Comparison of ENCODE assay signal across 24 cellular contexts in the genomic region with DNA sequence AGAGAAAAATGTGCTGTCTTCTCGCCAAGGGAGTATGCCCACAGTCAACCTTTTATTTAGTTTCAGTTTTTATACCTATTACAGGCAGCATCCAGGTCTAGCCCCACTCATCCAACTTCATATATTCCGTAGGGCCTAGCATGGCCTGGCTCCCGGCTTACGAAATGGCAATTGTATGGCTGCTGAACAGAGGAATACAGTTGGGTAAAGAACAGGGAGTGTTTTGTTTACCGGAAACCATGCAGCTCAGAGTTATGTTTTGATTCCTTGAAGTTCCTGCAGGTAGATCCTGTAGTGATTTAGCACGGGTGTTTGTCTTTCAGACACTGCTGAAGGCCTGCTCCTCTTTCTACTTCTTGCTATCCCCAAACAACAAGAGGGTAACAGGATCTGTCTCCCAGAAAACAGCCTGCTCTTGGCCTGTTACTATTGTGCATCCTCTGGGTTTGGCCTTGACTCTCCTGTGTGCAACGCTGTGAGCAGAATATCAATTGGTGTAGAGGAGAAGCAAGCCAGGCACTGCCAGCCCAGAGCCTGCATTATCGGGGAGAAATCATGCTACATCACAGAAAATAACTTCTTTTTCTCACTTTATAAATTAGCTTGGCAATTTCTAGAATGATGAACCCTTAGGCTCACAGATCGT. TPM values are rescaled to one million over a fixed set of nuclear protein-coding genes. Genes with fewer than 3 reads are reported as not detected.
DNase-seq lines count a peak whose midpoint lies in the region; ATAC-seq and TF ChIP-seq lines count a peak whose summit lies in the region.
"Had no signal": no experiment of that assay in that cellular context is flagged by ENCODE, and none has a peak within 500 bp of the region (broad histone marks: within the 10 kb centered on the region; RNA-seq: fewer than 3 reads in every experiment).

No MANE protein-coding gene starts in this region.

- H3K4me3 ChIP-seq in colonic mucosa, result no peak overlapping the region
- H3K4me3 ChIP-seq in CD8-positive, alpha-beta T cell (ENCODE audit: low read depth, low read length), result no peak overlapping the region
- H3K4me3 ChIP-seq: PC-9 had no signal

- H3K4me1 ChIP-seq in colonic mucosa, result no peaks in the 10 kb centered on the region
- no peaks in the 10 kb centered on the region for H3K4me1 ChIP-seq in CD8-positive, alpha-beta T cell (ENCODE audit: insufficient read depth, low read length)

- no peak overlapping the region for H3K9ac ChIP-seq in colonic mucosa (ENCODE audit: low read depth in 2 of 2, low read length in 2 of 2)

- no peak overlapping the region for H3K4me3 Mint-ChIP-seq in CD8-positive, alpha-beta T cell
- H3K4me3 Mint-ChIP-seq: CD14-positive monocyte, H9 had no signal

- H3K27ac Mint-ChIP-seq in CD8-positive, alpha-beta T cell, result no peak overlapping the region
- H3K27ac Mint-ChIP-seq: CD14-positive monocyte, H9 had no signal

- no peak for ATAC-seq in CD8-positive, alpha-beta T cell
- ATAC-seq in HG02973 (IDR thresholded peaks at IDR 0.05; ENCODE audit: unreplicated experiment), result no peak

- no peaks in the 10 kb centered on the region for H3K36me3 ChIP-seq in colonic mucosa
- peaks cover 3% of the 10 kb centered on the region for H3K36me3 ChIP-seq in CD8-positive, alpha-beta T cell (ENCODE audit: insufficient read depth, low read length)

- POLR2A ChIA-PET in CD8-positive, alpha-beta T cell (lab: Charles Lee), result no interaction called here

- intact Hi-C loops in colonic mucosa (cut with DNase I), result no loop called here
- intact Hi-C loops in CD8-positive, alpha-beta T cell (cut with DNase I, micrococcal nuclease), result no loop called here

- no peaks in the 10 kb centered on the region for H3K27me3 ChIP-seq in colonic mucosa
- H3K27me3 ChIP-seq in CD8-positive, alpha-beta T cell (ENCODE audit: insufficient read depth, low read length), result no peaks in the 10 kb centered on the region

- H3K4me1 Mint-ChIP-seq in CD8-positive, alpha-beta T cell (ENCODE audit: low read depth), result no peaks in the 10 kb centered on the region
- H3K4me1 Mint-ChIP-seq: CD14-positive monocyte had no signal

- TF ChIP-seq CTCF in colonic mucosa (IDR thresholded peaks at IDR 0.05), result no peak
- no peak for TF ChIP-seq CTCF in CD8-positive, alpha-beta T cell (IDR thresholded peaks at IDR 0.05)

- DNase-seq in Ammon's horn (ENCODE audit: low spot score) (peak; percentile 74), colonic mucosa (peak; percentile 26), midbrain (lab: John Stamatoyannopoulos, UW) (peak; percentile 41), putamen (ENCODE audit: low spot score) (peak; percentile 15)
- no peak for DNase-seq in activated CD4-positive, alpha-beta T cell treated with anti-CD3 and anti-CD28 coated beads, Interleukin-2, amount 50 U/mL, for 48 hours
- no peak for DNase-seq in CD8-positive, alpha-beta T cell
- DNase-seq in activated CD8-positive, alpha-beta memory T cell treated with anti-CD3 and anti-CD28 coated beads for 24 hours, result no peak
- DNase-seq: AML-193, COR-L47, DMS 273 treated with DMSO at 0.1 percent for 48 hours, DND-41, GDM1, H9, IMR-90, NCI-H1417 treated with DMSO at 0.1 percent for 48 hours, NCI-H187 treated with DMSO at 0.1 percent for 48 hours, NCI-H345, NCI-H524 treated with DMSO at 0.1 percent for 48 hours, PC-9 had no signal

- H3K36me3 Mint-ChIP-seq in CD8-positive, alpha-beta T cell, result no peaks in the 10 kb centered on the region
- H3K36me3 Mint-ChIP-seq: CD14-positive monocyte had no signal

- H3K9me3 Mint-ChIP-seq in CD8-positive, alpha-beta T cell, result no peaks in the 10 kb centered on the region
- H3K9me3 Mint-ChIP-seq: H9 had no signal

- peaks cover 9% of the 10 kb centered on the region for H3K27me3 Mint-ChIP-seq in CD8-positive, alpha-beta T cell (ENCODE audit: low read depth)

- no peak overlapping the region for H3K27ac ChIP-seq in colonic mucosa
- H3K27ac ChIP-seq in CD8-positive, alpha-beta T cell (ENCODE audit: low read depth, low read length), result no peak overlapping the region
- H3K27ac ChIP-seq: 22Rv1, PC-9 had no signal

- CTCF ChIA-PET in CD8-positive, alpha-beta T cell (lab: Charles Lee), result interaction anchor here (1.3 kb wide), 1 partner anchor 43 kb away, joined by 3 read pairs; no protein-coding TSS in a partner anchor

- H3K9me3 ChIP-seq in colonic mucosa, result no peaks in the 10 kb centered on the region
- no peaks in the 10 kb centered on the region for H3K9me3 ChIP-seq in CD8-positive, alpha-beta T cell (ENCODE audit: low read length)

RNA-seq across cellular contexts. Expression of a gene that starts 32.4 kb away (rescaled TPM):
- total RNA-seq in colonic mucosa, result 1,000 to 10,000 TPM in 1 of 2 donors, 100 to 1,000 TPM in 1; 489 to 1,049 TPM
- total RNA-seq in CD8-positive, alpha-beta T cell, result not detected
- total RNA-seq: H9, HT-29, IMR-90, M059J, PC-9 had no signal

Comparison
In these comparisons a context has a peak if more than half of its experiments do, and no peak if none do; other contexts are left out.
1. DNase-seq: peak in Ammon's horn (single experiment), colonic mucosa (single experiment), midbrain (single experiment) and putamen (single experiment); none in activated CD4-positive, alpha-beta T cell treated with anti-CD3 and anti-CD28 coated beads, Interleukin-2, amount 50 U/mL, for 48 hours (0 of 2), CD8-positive, alpha-beta T cell (0 of 7) and activated CD8-positive, alpha-beta memory T cell treated with anti-CD3 and anti-CD28 coated beads for 24 hours (single experiment).
2. RNA of a gene that starts 32.4 kb away (total RNA-seq): 489 to 1,049 TPM in colonic mucosa; not detected in CD8-positive, alpha-beta T cell; every median in the first group is over 100 times any median in the second.